1 cellular context compared by ENCODE assay signal in genomic region chr3:187041362-187042061, GRCh38.
TF ChIP-seq lines count a peak whose summit lies in the region.

No MANE protein-coding gene starts in this region.

TF ChIP-seq in HepG2, 621 proteins besides CTCF, POLR2A, EP300 and RAD21 (continued from another document and continues in another):
- TF ChIP-seq XBP1 (CRISPR knock-in tag; IDR thresholded peaks at IDR 0.05) (no peak), HMG20A (CRISPR knock-in tag; IDR thresholded peaks at IDR 0.05; ENCODE audit: borderline replicate concordance) (peak; percentile 100), ZBTB10 (CRISPR knock-in tag; IDR thresholded peaks at IDR 0.05; ENCODE audit: borderline replicate concordance) (no peak), KMT2B (CRISPR knock-in tag; IDR thresholded peaks at IDR 0.05) (no peak), TEF (CRISPR knock-in tag; IDR thresholded peaks at IDR 0.05) (peak; percentile 39; the same call in 1 of the 2 replicates), NR1H2 (CRISPR knock-in tag; IDR thresholded peaks at IDR 0.05; ENCODE audit: borderline replicate concordance, low read depth) (no peak), ATF5 (CRISPR knock-in tag; IDR thresholded peaks at IDR 0.05; ENCODE audit: low read depth) (no peak), SNAI1 (CRISPR knock-in tag; IDR thresholded peaks at IDR 0.05; ENCODE audit: borderline replicate concordance) (no peak), BATF2 (CRISPR knock-in tag; IDR thresholded peaks at IDR 0.05) (no peak), ZUFSP (CRISPR knock-in tag; IDR thresholded peaks at IDR 0.05; ENCODE audit: borderline replicate concordance) (no peak), HHEX (CRISPR knock-in tag; IDR thresholded peaks at IDR 0.05) (peak; percentile 49; the same call in 1 of the 2 replicates), FOXA1 (IDR thresholded peaks at IDR 0.05) (peak; percentile 98), FOXA1 (CRISPR knock-in tag; IDR thresholded peaks at IDR 0.05) (peak; percentile 97), HOXD1 (CRISPR knock-in tag; IDR thresholded peaks at IDR 0.05) (no peak), PRDM4 (CRISPR knock-in tag; IDR thresholded peaks at IDR 0.05; ENCODE audit: borderline replicate concordance) (0 out of 2 replicates have a peak, but pooled peaks have one; percentile 44), ZXDC (CRISPR knock-in tag; IDR thresholded peaks at IDR 0.05) (no peak), ISX (CRISPR knock-in tag; conservative IDR thresholded peaks at IDR 0.05) (no peak), ZNF569 (CRISPR knock-in tag; IDR thresholded peaks at IDR 0.05; ENCODE audit: borderline replicate concordance) (no peak), AHDC1 (CRISPR knock-in tag; IDR thresholded peaks at IDR 0.05; ENCODE audit: borderline replicate concordance) (peak; percentile 93; the same call in 1 of the 2 replicates), PHF8 (CRISPR knock-in tag; IDR thresholded peaks at IDR 0.05) (no peak), MEIS2 (CRISPR knock-in tag; IDR thresholded peaks at IDR 0.05) (no peak), HOXA9 (CRISPR knock-in tag; IDR thresholded peaks at IDR 0.05; ENCODE audit: borderline replicate concordance) (0 out of 2 replicates have a peak, but pooled peaks have one; percentile 55), HDAC1 (CRISPR knock-in tag; IDR thresholded peaks at IDR 0.05) (peak; percentile 80), ZNF326 (CRISPR knock-in tag; IDR thresholded peaks at IDR 0.05; ENCODE audit: borderline replicate concordance) (no peak), ZNF746 (CRISPR knock-in tag; IDR thresholded peaks at IDR 0.05) (no peak; the same call in 1 of the 2 replicates), TBX3 (IDR thresholded peaks at IDR 0.05; ENCODE audit: borderline replicate concordance) (peak; percentile 87), KMT2A (CRISPR knock-in tag; IDR thresholded peaks at IDR 0.05) (peak; percentile 46; the same call in 1 of the 2 replicates), KAT7 (CRISPR knock-in tag; IDR thresholded peaks at IDR 0.05; ENCODE audit: borderline replicate concordance) (no peak; the same call in 1 of the 2 replicates), AHR (CRISPR knock-in tag; IDR thresholded peaks at IDR 0.05) (no peak; the same call in 1 of the 2 replicates), ZNF484 (CRISPR knock-in tag; IDR thresholded peaks at IDR 0.05; ENCODE audit: borderline replicate concordance, low read depth) (no peak), ZMAT5 (CRISPR knock-in tag; IDR thresholded peaks at IDR 0.05; ENCODE audit: borderline replicate concordance, low read depth) (no peak), JUND (CRISPR knock-in tag; IDR thresholded peaks at IDR 0.05) (peak; percentile 77), ZNF468 (CRISPR knock-in tag; IDR thresholded peaks at IDR 0.05) (no peak), ZFP36 (IDR thresholded peaks at IDR 0.05; ENCODE audit: borderline replicate concordance, low read depth, low read length, partially characterized antibody) (no peak), ZSCAN22 (CRISPR knock-in tag; IDR thresholded peaks at IDR 0.05) (no peak), ZNF543 (CRISPR knock-in tag; IDR thresholded peaks at IDR 0.05) (no peak), POLR2G (IDR thresholded peaks at IDR 0.05; ENCODE audit: low read depth, low read length) (no peak), ZC3H4 (CRISPR knock-in tag; IDR thresholded peaks at IDR 0.05; ENCODE audit: borderline replicate concordance) (no peak), SOX13 (IDR thresholded peaks at IDR 0.05) (peak; percentile 75), SOX13 (CRISPR knock-in tag; conservative IDR thresholded peaks at IDR 0.05 in 1 of 2, IDR thresholded peaks at IDR 0.05 in 1 of 2) (peak in 1 of 2 experiments; percentile 96; a peak in 2 of 4 replicates), ZNF362 (CRISPR knock-in tag; IDR thresholded peaks at IDR 0.05; ENCODE audit: borderline replicate concordance) (no peak; the same call in 1 of the 2 replicates), ZNF552 (CRISPR knock-in tag; IDR thresholded peaks at IDR 0.05; ENCODE audit: borderline replicate concordance) (no peak), ZNF839 (CRISPR knock-in tag; IDR thresholded peaks at IDR 0.05; ENCODE audit: borderline replicate concordance) (no peak), NFYC (CRISPR knock-in tag; IDR thresholded peaks at IDR 0.05) (no peak; the same call in 1 of the 2 replicates), MBD4 (IDR thresholded peaks at IDR 0.05; ENCODE audit: borderline replicate concordance, low read length) (0 out of 2 replicates have a peak, but pooled peaks have one; percentile 90)
